Comparison of ENCODE assay signal across 22 cellular contexts in the genomic region with DNA sequence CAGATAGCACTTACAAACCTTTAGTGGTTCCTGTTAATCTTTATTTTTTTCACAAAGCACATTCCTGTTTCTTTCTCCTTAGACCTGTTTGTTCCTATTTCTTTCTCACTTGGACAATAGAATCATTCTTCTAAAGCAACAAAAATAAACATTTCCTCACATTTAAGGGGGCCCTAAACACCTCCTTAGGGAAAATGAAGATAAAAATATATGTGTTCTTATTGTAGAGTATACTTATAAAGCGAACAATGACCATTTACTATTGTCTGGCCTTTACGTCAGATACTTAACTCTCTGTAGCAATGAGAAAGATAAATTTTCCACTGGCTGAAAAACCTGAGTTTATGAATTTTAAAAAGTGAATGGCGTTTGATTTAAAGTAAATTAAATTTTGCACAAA.
"Had no signal": no experiment of that assay in that cellular context is flagged by ENCODE, and none has a peak within 500 bp of the region (broad histone marks: within the 10 kb centered on the region; RNA-seq: fewer than 3 reads in every experiment).

No MANE protein-coding gene starts in this region.

- H3K4me3 Mint-ChIP-seq: activated B cell treated with CpG ODN at 0.5 μM for 24 hours; activated CD4-positive, alpha-beta memory T cell treated with anti-CD3 and anti-CD28 coated beads for 36 hours; activated T-helper 1 cell treated with anti-CD3 and anti-CD28 coated beads, Interleukin-12 subunit alpha, Interleukin-12 subunit beta, Interleukin-2, Interleukin-4 antibody, amounts not matched to agents 30 ng/mL and 10 ng/mL and 1 ng/mL, durations not matched to agents 14 hours and 24 hours and 36 hours; endodermal cell; natural killer cell treated with Interleukin-12 subunit alpha and Interleukin-12 subunit beta and Interleukin-15 and Interleukin-18, amount 100 ng/mL, for 72 hours; stimulated activated naive CD8-positive, alpha-beta T cell treated with anti-CD3 and anti-CD28 coated beads, Interleukin-15, Interleukin-2, amounts not matched to agents 100 ng/mL and 50 ng/mL, for 24 hours had no signal

- H3K4me3 ChIP-seq: adrenal gland, lower lobe of right lung, right atrium auricular region, testis, upper lobe of left lung had no signal

- H3K27me3 Mint-ChIP-seq: activated B cell treated with CpG ODN at 0.5 μM for 24 hours, progenitor cell of endocrine pancreas had no signal

- H3K9me3 ChIP-seq: adrenal gland, lower lobe of right lung, right atrium auricular region, testis, upper lobe of left lung had no signal

- ATAC-seq: activated naive CD4-positive, alpha-beta T cell treated with anti-CD3 and anti-CD28 coated beads, Interleukin-2, amount 50 U/mL, for 72 hours; foreskin keratinocyte; left colon; lower lobe of right lung; natural killer cell treated with Interleukin-12 subunit alpha and Interleukin-12 subunit beta and Interleukin-15 and Interleukin-18, amount 100 ng/mL, for 72 hours had no signal

- H3K9me3 Mint-ChIP-seq: activated B cell treated with CpG ODN at 0.5 μM for 24 hours; activated CD4-positive, alpha-beta memory T cell treated with anti-CD3 and anti-CD28 coated beads for 36 hours; activated T-helper 1 cell treated with anti-CD3 and anti-CD28 coated beads, Interleukin-12 subunit alpha, Interleukin-12 subunit beta, Interleukin-2, Interleukin-4 antibody, amounts not matched to agents 30 ng/mL and 10 ng/mL and 1 ng/mL, durations not matched to agents 14 hours and 24 hours and 36 hours; endodermal cell; natural killer cell treated with Interleukin-12 subunit alpha and Interleukin-12 subunit beta and Interleukin-15 and Interleukin-18, amount 100 ng/mL, for 72 hours; stimulated activated naive CD8-positive, alpha-beta T cell treated with anti-CD3 and anti-CD28 coated beads, Interleukin-15, Interleukin-2, amounts not matched to agents 100 ng/mL and 50 ng/mL, for 24 hours had no signal

- H3K36me3 Mint-ChIP-seq: activated CD4-positive, alpha-beta memory T cell treated with anti-CD3 and anti-CD28 coated beads for 36 hours; activated naive CD4-positive, alpha-beta T cell treated with anti-CD3 and anti-CD28 coated beads, Interleukin-2, amount 50 U/mL, for 72 hours; natural killer cell treated with Interleukin-12 subunit alpha and Interleukin-12 subunit beta and Interleukin-15 and Interleukin-18, amount 100 ng/mL, for 72 hours had no signal

- H3K4me1 ChIP-seq: adrenal gland, foreskin keratinocyte, lower lobe of right lung, right atrium auricular region, testis had no signal

- H3K27ac Mint-ChIP-seq: activated B cell treated with CpG ODN at 0.5 μM for 24 hours; activated CD4-positive, alpha-beta memory T cell treated with anti-CD3 and anti-CD28 coated beads for 36 hours; activated naive CD4-positive, alpha-beta T cell treated with anti-CD3 and anti-CD28 coated beads, Interleukin-2, amount 50 U/mL, for 72 hours; activated T-helper 1 cell treated with anti-CD3 and anti-CD28 coated beads, Interleukin-12 subunit alpha, Interleukin-12 subunit beta, Interleukin-2, Interleukin-4 antibody, amounts not matched to agents 30 ng/mL and 10 ng/mL and 1 ng/mL, durations not matched to agents 14 hours and 24 hours and 36 hours; endodermal cell; natural killer cell treated with Interleukin-12 subunit alpha and Interleukin-12 subunit beta and Interleukin-15 and Interleukin-18, amount 100 ng/mL, for 72 hours; progenitor cell of endocrine pancreas; stimulated activated naive CD8-positive, alpha-beta T cell treated with anti-CD3 and anti-CD28 coated beads, Interleukin-15, Interleukin-2, amounts not matched to agents 100 ng/mL and 50 ng/mL, for 24 hours had no signal

- H3K36me3 ChIP-seq: adrenal gland, lower lobe of right lung, right atrium auricular region, upper lobe of left lung had no signal

- DNase-seq: activated B cell treated with CpG ODN at 0.5 μM for 24 hours; activated CD4-positive, alpha-beta memory T cell treated with anti-CD3 and anti-CD28 coated beads for 36 hours; activated CD4-positive, alpha-beta T cell treated with anti-CD3 and anti-CD28 coated beads for 4 hours; activated gamma-delta T cell treated with Interleukin-2 at 50 U/mL for 16 hours; activated T-cell treated with anti-CD3 and anti-CD28 coated beads for 4 hours; adrenal gland; endodermal cell; foreskin keratinocyte; head of caudate nucleus; left colon; lower lobe of right lung; stimulated activated CD4-positive, alpha-beta T cell treated with anti-CD3 and anti-CD28 coated beads, Interleukin-15, amount 100 ng/mL, for 24 hours; stimulated activated CD4-positive, alpha-beta T cell treated with anti-CD3 and anti-CD28 coated beads, Interleukin-2, amount 100 ng/mL, for 48 hours; testis; upper lobe of left lung had no signal

- H3K27ac ChIP-seq: adrenal gland, foreskin keratinocyte, lower lobe of right lung, right atrium auricular region, testis, upper lobe of left lung had no signal

- FAIRE-seq: colon had no signal

- H3K27me3 ChIP-seq: adrenal gland, foreskin keratinocyte, right atrium auricular region, testis, upper lobe of left lung had no signal
